12 cellular contexts compared by ENCODE assay signal in genomic region chr6:74598473-74599393, GRCh38.
DNase-seq lines count a peak whose midpoint lies in the region; ATAC-seq lines count a peak whose summit lies in the region.
"Had no signal": no experiment of that assay in that cellular context is flagged by ENCODE, and none has a peak within 500 bp of the region (broad histone marks: within the 10 kb centered on the region; RNA-seq: fewer than 3 reads in every experiment).

No MANE protein-coding gene starts in this region.

- no peak overlapping the region for H3K4me3 ChIP-seq in H7 (ENCODE audit: insufficient read depth, low read depth, low read length)

- no peaks in the 10 kb centered on the region for H3K27me3 ChIP-seq in H7 (ENCODE audit: control insufficient read depth, insufficient read depth, low read length)

- H3K27ac Mint-ChIP-seq in T-helper 17 cell: no peak overlapping the region

- no peaks in the 10 kb centered on the region for H3K36me3 ChIP-seq in H7 (replicated peaks; ENCODE audit: control insufficient read depth, insufficient read depth, low read length)

- peak; percentile 68 for DNase-seq in EL
- DNase-seq in SHP77 treated with DMSO at 0.1 percent for 48 hours (lab: John Stamatoyannopoulos, UW): peak; percentile 57
- DNase-seq in iPS-NIHi11 (ENCODE audit: low spot score): no peak
- no peak for DNase-seq in T-helper 17 cell
- no peak for DNase-seq in posterior vena cava (ENCODE audit: low spot score)
- DNase-seq in H7: no peak
- DNase-seq: DND-41, mesendoderm, NCI-H1417 treated with DMSO at 0.1 percent for 48 hours had no signal

- intact Hi-C loops in posterior vena cava (cut with DNase I): no loop called here

- no peaks in the 10 kb centered on the region for H3K9me3 ChIP-seq in T-helper 17 cell (ENCODE audit: control insufficient read depth, low read length, poor library complexity, severe bottlenecking)

- ATAC-seq in GM19397 (IDR thresholded peaks at IDR 0.05; ENCODE audit: unreplicated experiment) (peak; percentile 96), HG03045 (IDR thresholded peaks at IDR 0.05; ENCODE audit: unreplicated experiment) (peak; percentile 97), T-helper 17 cell (no peak)

- no peaks in the 10 kb centered on the region for H3K27me3 Mint-ChIP-seq in T-helper 17 cell
- H3K27me3 Mint-ChIP-seq: central memory CD8-positive, alpha-beta T cell had no signal

- no peak overlapping the region for H3K4me3 Mint-ChIP-seq in T-helper 17 cell
- H3K4me3 Mint-ChIP-seq: central memory CD8-positive, alpha-beta T cell had no signal

- H3K4me1 Mint-ChIP-seq in T-helper 17 cell: no peaks in the 10 kb centered on the region
- H3K4me1 Mint-ChIP-seq: central memory CD8-positive, alpha-beta T cell had no signal

- H3K36me3 Mint-ChIP-seq in T-helper 17 cell (ENCODE audit: low read depth): no peaks in the 10 kb centered on the region

Comparison
In these comparisons a context has a peak if more than half of its experiments do, and no peak if none do; other contexts are left out.
1. DNase-seq: peak in EL (single experiment) and SHP77 treated with DMSO at 0.1 percent for 48 hours (single experiment); none in iPS-NIHi11 (single experiment), T-helper 17 cell (0 of 3), posterior vena cava (single experiment) and H7 (single experiment).